In genomic region chr3:160134454-160134853, GRCh38 we compare ENCODE assay signal across 1 cellular context.
TF ChIP-seq lines count a peak whose summit lies in the region.

No MANE protein-coding gene starts in this region.

TF ChIP-seq in H1, 55 proteins besides CTCF, POLR2A, EP300 and RAD21 (continued from another document):
- TF ChIP-seq CHD7 (IDR thresholded peaks at IDR 0.05; ENCODE audit: insufficient replicate concordance, low read length) (no peak), TBP (IDR thresholded peaks at IDR 0.05; ENCODE audit: low read depth, low read length) (no peak), RNF2 (IDR thresholded peaks at IDR 0.05; ENCODE audit: borderline replicate concordance, low read depth, low read length, missing control alignments, poor library complexity, severe bottlenecking) (no peak), BACH1 (IDR thresholded peaks at IDR 0.05; ENCODE audit: low read length) (no peak), KDM5A (IDR thresholded peaks at IDR 0.05; ENCODE audit: low read length) (no peak), TCF12 (IDR thresholded peaks at IDR 0.05; ENCODE audit: low read depth, low read length) (no peak), ZNF274 (IDR thresholded peaks at IDR 0.05; ENCODE audit: borderline replicate concordance, extremely low read depth, low read length) (no peak), CTBP2 (IDR thresholded peaks at IDR 0.05; ENCODE audit: borderline replicate concordance, insufficient read depth, insufficient read length, low read length) (no peak), NANOG (IDR thresholded peaks at IDR 0.05; ENCODE audit: insufficient read depth, low read depth, low read length, poor library complexity, severe bottlenecking) (no peak)
